ENCODE assay signal across 1 cellular context in the genomic region with DNA sequence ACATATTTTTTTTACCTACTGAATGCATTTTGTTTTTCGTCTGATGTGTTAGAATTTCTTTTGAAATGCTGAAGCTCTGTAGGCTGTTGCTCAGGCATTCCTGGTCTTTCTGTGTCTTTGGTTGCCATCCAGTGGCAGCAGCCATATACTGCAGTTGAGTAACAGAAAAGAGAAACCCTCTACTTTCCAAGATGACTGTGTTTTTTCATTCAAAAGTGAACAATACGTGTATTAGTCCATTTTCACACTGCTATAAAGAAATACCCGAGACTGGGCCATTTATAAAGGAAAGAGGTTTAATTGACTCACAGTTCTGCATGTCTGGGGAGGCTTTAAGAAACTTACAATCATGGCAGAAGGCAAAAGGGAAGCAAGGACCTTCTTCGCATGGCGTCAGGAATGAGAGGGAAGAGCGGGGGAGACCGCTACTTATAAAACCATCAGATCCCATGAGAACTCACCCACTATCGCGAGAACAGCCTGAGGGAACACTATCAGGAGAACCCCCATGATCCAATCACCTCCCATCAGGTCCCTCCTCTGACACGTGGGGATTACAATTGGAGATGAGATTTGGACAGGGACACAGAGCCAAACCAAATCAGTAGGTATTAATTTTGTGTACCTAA.
TF ChIP-seq lines count a peak whose summit lies in the region.

No MANE protein-coding gene starts in this region.

TF ChIP-seq in IMR-90, 13 proteins besides CTCF, POLR2A, EP300 and RAD21:
- no peak for TF ChIP-seq MXI1 (IDR thresholded peaks at IDR 0.05; ENCODE audit: borderline replicate concordance, low read depth, low read length)
- TF ChIP-seq MAFK (IDR thresholded peaks at IDR 0.05; ENCODE audit: low read depth, low read length): no peak
- no peak for TF ChIP-seq CHD1 (IDR thresholded peaks at IDR 0.05; ENCODE audit: low read depth, low read length)
- TF ChIP-seq, protein P1, sequence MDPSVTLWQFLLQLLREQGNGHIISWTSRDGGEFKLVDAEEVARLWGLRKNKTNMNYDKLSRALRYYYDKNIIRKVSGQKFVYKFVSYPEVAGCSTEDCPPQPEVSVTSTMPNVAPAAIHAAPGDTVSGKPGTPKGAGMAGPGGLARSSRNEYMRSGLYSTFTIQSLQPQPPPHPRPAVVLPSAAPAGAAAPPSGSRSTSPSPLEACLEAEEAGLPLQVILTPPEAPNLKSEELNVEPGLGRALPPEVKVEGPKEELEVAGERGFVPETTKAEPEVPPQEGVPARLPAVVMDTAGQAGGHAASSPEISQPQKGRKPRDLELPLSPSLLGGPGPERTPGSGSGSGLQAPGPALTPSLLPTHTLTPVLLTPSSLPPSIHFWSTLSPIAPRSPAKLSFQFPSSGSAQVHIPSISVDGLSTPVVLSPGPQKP (IDR thresholded peaks at IDR 0.05; ENCODE audit: borderline replicate concordance, low read depth, low read length): no peak
- TF ChIP-seq FOS (IDR thresholded peaks at IDR 0.05; ENCODE audit: low read depth, low read length): no peak
- TF ChIP-seq RCOR1 (IDR thresholded peaks at IDR 0.05; ENCODE audit: insufficient replicate concordance, low read length): no peak
- TF ChIP-seq RFX5 (IDR thresholded peaks at IDR 0.05; ENCODE audit: low read depth, low read length): no peak
- TF ChIP-seq, protein P2, sequence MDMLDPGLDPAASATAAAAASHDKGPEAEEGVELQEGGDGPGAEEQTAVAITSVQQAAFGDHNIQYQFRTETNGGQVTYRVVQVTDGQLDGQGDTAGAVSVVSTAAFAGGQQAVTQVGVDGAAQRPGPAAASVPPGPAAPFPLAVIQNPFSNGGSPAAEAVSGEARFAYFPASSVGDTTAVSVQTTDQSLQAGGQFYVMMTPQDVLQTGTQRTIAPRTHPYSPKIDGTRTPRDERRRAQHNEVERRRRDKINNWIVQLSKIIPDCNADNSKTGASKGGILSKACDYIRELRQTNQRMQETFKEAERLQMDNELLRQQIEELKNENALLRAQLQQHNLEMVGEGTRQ (IDR thresholded peaks at IDR 0.05; ENCODE audit: low read depth, low read length): peak; percentile 34; the same call in 1 of the 2 replicates
- TF ChIP-seq SMC3 (IDR thresholded peaks at IDR 0.05; ENCODE audit: low read depth, low read length): peak; percentile 88
- no peak for TF ChIP-seq NFE2L2 (IDR thresholded peaks at IDR 0.05; ENCODE audit: low read depth, low read length)
- TF ChIP-seq CEBPB (IDR thresholded peaks at IDR 0.05; ENCODE audit: low read depth, low read length): 0 out of 2 replicates have a peak, but pooled peaks have one; percentile 13
- no peak for TF ChIP-seq BHLHE40 (IDR thresholded peaks at IDR 0.05; ENCODE audit: low read depth, low read length)
- TF ChIP-seq MAZ (IDR thresholded peaks at IDR 0.05; ENCODE audit: borderline replicate concordance, low read depth, low read length): no peak
TF ChIP-seq in IMR-90: peak in this region for 3.
